ENCODE assay signal across 8 cellular contexts in the genomic region with DNA sequence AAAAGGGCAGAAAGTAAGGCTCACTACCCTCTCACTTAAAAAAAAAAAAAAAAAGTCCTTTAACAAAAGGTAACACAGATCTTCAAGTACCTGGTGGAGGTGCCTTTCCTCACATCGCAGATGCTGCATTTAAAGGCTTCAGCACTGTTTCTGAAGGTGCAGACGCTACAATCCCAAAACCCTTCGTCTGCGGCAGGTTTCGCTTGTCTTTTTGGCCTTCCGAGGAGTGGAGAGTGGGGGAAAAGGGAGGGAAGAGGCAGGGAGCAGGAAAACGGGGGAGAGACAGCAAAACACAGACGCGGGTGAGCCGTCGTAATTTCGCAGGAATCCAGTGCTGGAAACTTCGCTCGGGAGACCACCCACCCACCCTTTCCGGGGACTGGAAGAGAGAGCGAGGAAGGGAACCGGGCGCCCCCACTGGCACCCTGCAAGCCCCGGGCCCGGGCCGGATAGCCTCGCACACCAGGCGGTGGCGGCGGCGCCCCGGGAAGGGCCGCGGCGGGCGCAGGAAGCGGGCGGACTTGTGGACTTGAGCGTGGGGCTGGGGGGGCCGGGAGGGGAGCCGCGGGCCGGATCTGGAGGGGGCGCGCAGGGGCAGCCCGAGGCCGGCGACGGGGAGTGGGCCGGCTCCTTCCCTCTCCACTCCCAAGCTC. TPM values are rescaled to one million over a fixed set of nuclear protein-coding genes. Genes with fewer than 3 reads are reported as not detected.
DNase-seq lines count a peak whose midpoint lies in the region; ATAC-seq and TF ChIP-seq lines count a peak whose summit lies in the region.

A gene (minus strand): TSS at position 216 of the 653 bp plus-strand sequence.

- peak within 1 kb of the TSS; percentile 96 for H3K27ac ChIP-seq in C4-2B
- peak within 1 kb of the TSS; percentile 93 for H3K27ac ChIP-seq in suprapubic skin

- H3K27ac Mint-ChIP-seq in T-helper 17 cell (peak within 1 kb of the TSS; percentile 95), memory B cell (peak within 1 kb of the TSS; percentile 89)

- H3K27me3 Mint-ChIP-seq in T-helper 17 cell (peaks cover 20% of the 10 kb centered on the region), memory B cell (peaks cover 8% of the 10 kb centered on the region)

- 0 out of 2 replicates have a peak, but pooled peaks have one; percentile 6 for TF ChIP-seq CTCF in C4-2B (conservative IDR thresholded peaks at IDR 0.05)
- no peak for TF ChIP-seq CTCF in suprapubic skin (IDR thresholded peaks at IDR 0.05)

- H3K4me3 Mint-ChIP-seq in T-helper 17 cell (peak within 1 kb of the TSS; percentile 99), memory B cell (peak within 1 kb of the TSS; percentile 99)

- H3K9me3 Mint-ChIP-seq in memory B cell: peaks cover 1% of the 10 kb centered on the region

- H3K36me3 ChIP-seq in suprapubic skin: no peaks in the 10 kb centered on the region

- peak in 1 of 2 donors; percentile 10 for TF ChIP-seq POLR2A in suprapubic skin (IDR thresholded peaks at IDR 0.05)

- ATAC-seq in GM19395 (IDR thresholded peaks at IDR 0.05; ENCODE audit: unreplicated experiment) (peak; percentile 26), HG03442 (IDR thresholded peaks at IDR 0.05; ENCODE audit: unreplicated experiment) (peak; percentile 26), T-helper 17 cell (peak; percentile 10), memory B cell (ENCODE audit: low read depth) (peak; percentile 10)

- no peaks in the 10 kb centered on the region for H3K27me3 ChIP-seq in suprapubic skin

- WGBS in suprapubic skin: under 1% methylated on average over 15 of the region's 45 CpGs

- TF ChIP-seq EP300 in suprapubic skin (IDR thresholded peaks at IDR 0.05): no peak

- H3K4me3 ChIP-seq in suprapubic skin: peak within 1 kb of the TSS; percentile 94

- peaks cover 32% of the 10 kb centered on the region for H3K4me1 ChIP-seq in suprapubic skin

- H3K9me3 ChIP-seq in T-helper 17 cell (ENCODE audit: control insufficient read depth, low read length, poor library complexity, severe bottlenecking) (no peaks in the 10 kb centered on the region), suprapubic skin (no peaks in the 10 kb centered on the region)

- peaks cover 45% of the 10 kb centered on the region for H3K4me1 Mint-ChIP-seq in T-helper 17 cell
- peaks cover 32% of the 10 kb centered on the region for H3K4me1 Mint-ChIP-seq in memory B cell

- peak in 1 of 3 donors; percentile 19 for DNase-seq in T-helper 17 cell
- DNase-seq in dermis blood vessel endothelial cell: peak; percentile 42
- DNase-seq in memory B cell (ENCODE audit: low spot score in 2 of 2): peak; percentile 24 to 58
- peak in 1 of 2 donors; percentile 84 for DNase-seq in suprapubic skin (ENCODE audit: low spot score in 2 of 2)
- no peak for DNase-seq in NCI-H2196 treated with DMSO at 0.1 percent for 48 hours (lab: John Stamatoyannopoulos, UW; ENCODE audit: unreplicated experiment)

- H3K36me3 Mint-ChIP-seq in T-helper 17 cell (ENCODE audit: low read depth) (peaks cover 4% of the 10 kb centered on the region), memory B cell (peaks cover 7% of the 10 kb centered on the region)

RNA-seq across cellular contexts. Expression of the gene that starts here (rescaled TPM):
- total RNA-seq in T-helper 17 cell: 10 to 100 TPM in 1 of 2 donors, 1 to 10 TPM in 1; 8.9 to 14.5 TPM
- 6.6 and 9.4 TPM in 2 replicates for total RNA-seq in dermis blood vessel endothelial cell
- 10 to 100 TPM; 11.4 to 13.8 (median 12.2) TPM for total RNA-seq in suprapubic skin
